Comparison of ENCODE assay signal across 1 cellular context in the genomic region with DNA sequence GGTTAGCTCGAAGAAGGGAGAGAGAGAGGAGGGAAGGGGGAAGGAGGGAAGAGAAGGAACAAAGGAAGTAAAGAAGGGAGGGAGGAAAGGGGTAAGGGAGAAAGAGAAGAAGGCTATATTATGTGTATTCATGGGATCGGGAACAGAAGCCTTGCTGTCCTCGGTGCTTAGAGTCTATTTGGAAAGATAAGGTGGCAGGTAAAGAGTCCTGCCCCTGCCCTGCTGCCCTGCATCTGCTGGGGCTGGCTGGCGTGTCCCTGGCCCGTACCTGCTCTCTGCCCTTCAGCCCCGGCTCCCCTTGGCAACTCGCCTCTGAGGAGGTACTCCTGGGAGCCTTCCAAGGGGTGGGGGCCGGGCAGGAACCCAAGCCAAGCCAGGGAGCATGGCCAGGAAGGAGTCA.
TF ChIP-seq lines count a peak whose summit lies in the region.

No MANE protein-coding gene starts in this region.

TF ChIP-seq in liver, 16 proteins besides CTCF, POLR2A, EP300 and RAD21 (continued from another document):
- TF ChIP-seq FOXA1 (IDR thresholded peaks at IDR 0.05) (no peak), HNF4G (IDR thresholded peaks at IDR 0.05) (no peak), GABPA (IDR thresholded peaks at IDR 0.05 in 1 of 2, conservative IDR thresholded peaks at IDR 0.05 in 1 of 2) (no peak), NR2F2 (IDR thresholded peaks at IDR 0.05) (no peak), EGR1 (IDR thresholded peaks at IDR 0.05; ENCODE audit: low read depth in 2 of 2) (no peak), TAF1 (conservative IDR thresholded peaks at IDR 0.05) (no peak), YY1 (IDR thresholded peaks at IDR 0.05) (no peak)
- TF ChIP-seq, protein P1, sequence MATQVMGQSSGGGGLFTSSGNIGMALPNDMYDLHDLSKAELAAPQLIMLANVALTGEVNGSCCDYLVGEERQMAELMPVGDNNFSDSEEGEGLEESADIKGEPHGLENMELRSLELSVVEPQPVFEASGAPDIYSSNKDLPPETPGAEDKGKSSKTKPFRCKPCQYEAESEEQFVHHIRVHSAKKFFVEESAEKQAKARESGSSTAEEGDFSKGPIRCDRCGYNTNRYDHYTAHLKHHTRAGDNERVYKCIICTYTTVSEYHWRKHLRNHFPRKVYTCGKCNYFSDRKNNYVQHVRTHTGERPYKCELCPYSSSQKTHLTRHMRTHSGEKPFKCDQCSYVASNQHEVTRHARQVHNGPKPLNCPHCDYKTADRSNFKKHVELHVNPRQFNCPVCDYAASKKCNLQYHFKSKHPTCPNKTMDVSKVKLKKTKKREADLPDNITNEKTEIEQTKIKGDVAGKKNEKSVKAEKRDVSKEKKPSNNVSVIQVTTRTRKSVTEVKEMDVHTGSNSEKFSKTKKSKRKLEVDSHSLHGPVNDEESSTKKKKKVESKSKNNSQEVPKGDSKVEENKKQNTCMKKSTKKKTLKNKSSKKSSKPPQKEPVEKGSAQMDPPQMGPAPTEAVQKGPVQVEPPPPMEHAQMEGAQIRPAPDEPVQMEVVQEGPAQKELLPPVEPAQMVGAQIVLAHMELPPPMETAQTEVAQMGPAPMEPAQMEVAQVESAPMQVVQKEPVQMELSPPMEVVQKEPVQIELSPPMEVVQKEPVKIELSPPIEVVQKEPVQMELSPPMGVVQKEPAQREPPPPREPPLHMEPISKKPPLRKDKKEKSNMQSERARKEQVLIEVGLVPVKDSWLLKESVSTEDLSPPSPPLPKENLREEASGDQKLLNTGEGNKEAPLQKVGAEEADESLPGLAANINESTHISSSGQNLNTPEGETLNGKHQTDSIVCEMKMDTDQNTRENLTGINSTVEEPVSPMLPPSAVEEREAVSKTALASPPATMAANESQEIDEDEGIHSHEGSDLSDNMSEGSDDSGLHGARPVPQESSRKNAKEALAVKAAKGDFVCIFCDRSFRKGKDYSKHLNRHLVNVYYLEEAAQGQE (IDR thresholded peaks at IDR 0.05), result peak; percentile 47
- TF ChIP-seq, protein P2, sequence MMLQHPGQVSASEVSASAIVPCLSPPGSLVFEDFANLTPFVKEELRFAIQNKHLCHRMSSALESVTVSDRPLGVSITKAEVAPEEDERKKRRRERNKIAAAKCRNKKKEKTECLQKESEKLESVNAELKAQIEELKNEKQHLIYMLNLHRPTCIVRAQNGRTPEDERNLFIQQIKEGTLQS (IDR thresholded peaks at IDR 0.05), result no peak
- TF ChIP-seq, protein P3, sequence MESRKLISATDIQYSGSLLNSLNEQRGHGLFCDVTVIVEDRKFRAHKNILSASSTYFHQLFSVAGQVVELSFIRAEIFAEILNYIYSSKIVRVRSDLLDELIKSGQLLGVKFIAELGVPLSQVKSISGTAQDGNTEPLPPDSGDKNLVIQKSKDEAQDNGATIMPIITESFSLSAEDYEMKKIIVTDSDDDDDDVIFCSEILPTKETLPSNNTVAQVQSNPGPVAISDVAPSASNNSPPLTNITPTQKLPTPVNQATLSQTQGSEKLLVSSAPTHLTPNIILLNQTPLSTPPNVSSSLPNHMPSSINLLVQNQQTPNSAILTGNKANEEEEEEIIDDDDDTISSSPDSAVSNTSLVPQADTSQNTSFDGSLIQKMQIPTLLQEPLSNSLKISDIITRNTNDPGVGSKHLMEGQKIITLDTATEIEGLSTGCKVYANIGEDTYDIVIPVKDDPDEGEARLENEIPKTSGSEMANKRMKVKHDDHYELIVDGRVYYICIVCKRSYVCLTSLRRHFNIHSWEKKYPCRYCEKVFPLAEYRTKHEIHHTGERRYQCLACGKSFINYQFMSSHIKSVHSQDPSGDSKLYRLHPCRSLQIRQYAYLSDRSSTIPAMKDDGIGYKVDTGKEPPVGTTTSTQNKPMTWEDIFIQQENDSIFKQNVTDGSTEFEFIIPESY (IDR thresholded peaks at IDR 0.05), result no peak
